In genomic region chr4:168152837-168153500, GRCh38 we compare ENCODE assay signal across 12 cellular contexts.
DNase-seq lines count a peak whose midpoint lies in the region; ATAC-seq and TF ChIP-seq lines count a peak whose summit lies in the region.
"Had no signal": no experiment of that assay in that cellular context is flagged by ENCODE, and none has a peak within 500 bp of the region (broad histone marks: within the 10 kb centered on the region; RNA-seq: fewer than 3 reads in every experiment).

No MANE protein-coding gene starts in this region.

- H2AFZ ChIP-seq in parathyroid adenoma = no peak overlapping the region

- H3K4me3 ChIP-seq in choroid plexus epithelial cell (ENCODE audit: low read depth, low read length) = peak overlapping the region; percentile 38
- H3K4me3 ChIP-seq in parathyroid adenoma (ENCODE audit: low read depth, low read length) = peak overlapping the region; percentile 49

- H3K36me3 Mint-ChIP-seq in activated T-cell treated with anti-CD3 and anti-CD28 coated beads, Interleukin-2, amount 50 U/mL, for 72 hours (ENCODE audit: insufficient read depth in 2 of 2) = no peaks in the 10 kb centered on the region
- no peaks in the 10 kb centered on the region for H3K36me3 Mint-ChIP-seq in activated T-cell treated with anti-CD3 and anti-CD28 coated beads, Interleukin-2, amount 50 U/mL, for 24 hours (ENCODE audit: low read depth)
- H3K36me3 Mint-ChIP-seq: IgD-negative memory B cell had no signal

- TF ChIP-seq CTCF in choroid plexus epithelial cell (conservative IDR thresholded peaks at IDR 0.05; ENCODE audit: low read depth, low read length) (no peak), parathyroid adenoma (IDR thresholded peaks at IDR 0.05) (no peak)

- H3K4me2 ChIP-seq in parathyroid adenoma (ENCODE audit: low read length) = peak overlapping the region; percentile 66

- no peaks in the 10 kb centered on the region for H3K36me3 ChIP-seq in parathyroid adenoma (ENCODE audit: control insufficient read depth, insufficient read depth, low read length)
- H3K36me3 ChIP-seq: ascending aorta, tibial nerve had no signal

- H3K4me1 ChIP-seq in parathyroid adenoma = no peaks in the 10 kb centered on the region
- H3K4me1 ChIP-seq: ascending aorta had no signal

- no peaks in the 10 kb centered on the region for H3K27me3 Mint-ChIP-seq in activated T-cell treated with anti-CD3 and anti-CD28 coated beads, Interleukin-2, amount 50 U/mL, for 72 hours (ENCODE audit: low read depth)
- peaks cover 2% of the 10 kb centered on the region for H3K27me3 Mint-ChIP-seq in activated T-cell treated with anti-CD3 and anti-CD28 coated beads, Interleukin-2, amount 50 U/mL, for 24 hours

- H3K4me3 Mint-ChIP-seq in activated T-cell treated with anti-CD3 and anti-CD28 coated beads, Interleukin-2, amount 50 U/mL, for 72 hours = peak overlapping the region; percentile 29 to 41
- H3K4me3 Mint-ChIP-seq in activated T-cell treated with anti-CD3 and anti-CD28 coated beads, Interleukin-2, amount 50 U/mL, for 24 hours = no peak overlapping the region

- no peaks in the 10 kb centered on the region for H3K79me2 ChIP-seq in parathyroid adenoma

- no peak overlapping the region for H3K27ac ChIP-seq in parathyroid adenoma
- H3K27ac ChIP-seq: ascending aorta, tibial nerve had no signal

- intact Hi-C loops in sciatic nerve (cut with DNase I) = no loop called here

- H3K27ac Mint-ChIP-seq in activated T-cell treated with anti-CD3 and anti-CD28 coated beads, Interleukin-2, amount 50 U/mL, for 72 hours = no peak overlapping the region
- no peak overlapping the region for H3K27ac Mint-ChIP-seq in activated T-cell treated with anti-CD3 and anti-CD28 coated beads, Interleukin-2, amount 50 U/mL, for 24 hours
- H3K27ac Mint-ChIP-seq: IgD-negative memory B cell had no signal

- H3K9me3 Mint-ChIP-seq in activated T-cell treated with anti-CD3 and anti-CD28 coated beads, Interleukin-2, amount 50 U/mL, for 72 hours = no peaks in the 10 kb centered on the region
- H3K9me3 Mint-ChIP-seq in activated T-cell treated with anti-CD3 and anti-CD28 coated beads, Interleukin-2, amount 50 U/mL, for 24 hours = no peaks in the 10 kb centered on the region
- H3K9me3 Mint-ChIP-seq: IgD-negative memory B cell had no signal

- H3K4me1 Mint-ChIP-seq in activated T-cell treated with anti-CD3 and anti-CD28 coated beads, Interleukin-2, amount 50 U/mL, for 72 hours (ENCODE audit: low read depth) = no peaks in the 10 kb centered on the region
- peaks cover 5% of the 10 kb centered on the region for H3K4me1 Mint-ChIP-seq in activated T-cell treated with anti-CD3 and anti-CD28 coated beads, Interleukin-2, amount 50 U/mL, for 24 hours (ENCODE audit: low read depth)

- no peaks in the 10 kb centered on the region for H3K27me3 ChIP-seq in parathyroid adenoma (ENCODE audit: control insufficient read depth, insufficient read depth, low read length)
- H3K27me3 ChIP-seq: ascending aorta, tibial nerve had no signal

- no peaks in the 10 kb centered on the region for H3K9me3 ChIP-seq in parathyroid adenoma (ENCODE audit: control insufficient read depth, low read length)
- H3K9me3 ChIP-seq: ascending aorta, tibial nerve had no signal

- no peak for DNase-seq in activated T-cell treated with anti-CD3 and anti-CD28 coated beads, Interleukin-2, amount 50 U/mL, for 72 hours
- no peak for DNase-seq in activated T-cell treated with anti-CD3 and anti-CD28 coated beads, Interleukin-2, amount 50 U/mL, for 24 hours
- peak; percentile 34 for DNase-seq in choroid plexus epithelial cell (ENCODE audit: low read depth)
- no peak for DNase-seq in sciatic nerve (ENCODE audit: low spot score)
- no peak for DNase-seq in NCI-H1694 (lab: John Stamatoyannopoulos, UW)
- DNase-seq: DMS79 treated with DMSO at 0.1 percent for 48 hours had no signal

- no peak overlapping the region for H3K9ac ChIP-seq in parathyroid adenoma

- ATAC-seq in activated T-cell treated with anti-CD3 and anti-CD28 coated beads, Interleukin-2, amount 50 U/mL, for 72 hours (replicated peaks in 1 of 2) = no peak
- ATAC-seq in HG03342 (IDR thresholded peaks at IDR 0.05; ENCODE audit: unreplicated experiment) (peak; percentile 44), sciatic nerve (no peak), HG03460 (IDR thresholded peaks at IDR 0.05; ENCODE audit: unreplicated experiment) (no peak)
